19 cellular contexts compared by ENCODE assay signal in genomic region chr6:88823998-88824397, GRCh38.
DNase-seq lines count a peak whose midpoint lies in the region; ATAC-seq and TF ChIP-seq lines count a peak whose summit lies in the region.
"Had no signal": no experiment of that assay in that cellular context is flagged by ENCODE, and none has a peak within 500 bp of the region (broad histone marks: within the 10 kb centered on the region; RNA-seq: fewer than 3 reads in every experiment).

No MANE protein-coding gene starts in this region.

- H3K27me3 ChIP-seq in H9 (ENCODE audit: insufficient read depth, low read length): no peaks in the 10 kb centered on the region
- H3K27me3 ChIP-seq: BLaER1, gastroesophageal sphincter, MG63, sigmoid colon, uterus had no signal

- no peak overlapping the region for H4K8ac ChIP-seq in H9 (replicated peaks; ENCODE audit: insufficient read length, low read depth, low read length)

- H3K4me2 ChIP-seq in H9 (ENCODE audit: insufficient read depth, insufficient read length, low read length): no peak overlapping the region
- H3K4me2 ChIP-seq: BLaER1 had no signal

- peaks cover 0 to 6% of the 10 kb centered on the region in 2 experiments; a peak in 1 of 5 replicates for H3K9me3 Mint-ChIP-seq in H9

- intact Hi-C loops in sciatic nerve (cut with DNase I): no loop called here

- H4K5ac ChIP-seq in H9 (ENCODE audit: insufficient read length, low read depth, low read length): no peak overlapping the region

- H2BK120ac ChIP-seq in H9 (ENCODE audit: low read depth, low read length, poor library complexity, severe bottlenecking): no peak overlapping the region

- no peak overlapping the region for H2BK15ac ChIP-seq in H9 (ENCODE audit: low read depth, low read length)

- H2BK5ac ChIP-seq in H9 (ENCODE audit: insufficient read length, low read length): no peak overlapping the region

- no CpG with 5 or more reads among the region's 2 CpGs for WGBS in H9 (ENCODE audit: extremely low coverage, insufficient read length, low lambda C conversion rate)

- no peak overlapping the region for H2BK20ac ChIP-seq in H9 (ENCODE audit: low read depth, low read length, poor library complexity, severe bottlenecking)

- no peak for ATAC-seq in sciatic nerve
- ATAC-seq: activated CD4-positive, CD25-positive, alpha-beta regulatory T cell treated with anti-CD3 and anti-CD28 coated beads, Interleukin-2, amount 50 U/mL, for 24 hours; activated naive CD8-positive, alpha-beta T cell treated with anti-CD3 and anti-CD28 coated beads, Interleukin-2, amount 50 U/mL, for 24 hours; gastroesophageal sphincter; naive thymus-derived CD4-positive, alpha-beta T cell; T-cell had no signal

- peaks cover 5 to 17% of the 10 kb centered on the region in 2 experiments for H3K4me1 Mint-ChIP-seq in H9

- no peak overlapping the region for H2AFZ ChIP-seq in H9 (ENCODE audit: low read length)

- TF ChIP-seq CTCF in AG09309 (IDR thresholded peaks at IDR 0.05; ENCODE audit: control insufficient read depth, insufficient read depth, low read depth, low read length, missing control alignments) (no peak), H9 (conservative IDR thresholded peaks at IDR 0.05) (no peak)

- no peak overlapping the region for H3K56ac ChIP-seq in H9 (ENCODE audit: insufficient read length, low read depth, low read length)

- no peaks in the 10 kb centered on the region for H3K27me3 Mint-ChIP-seq in H9 (ENCODE audit: low read depth)
- H3K27me3 Mint-ChIP-seq: activated naive CD8-positive, alpha-beta T cell treated with anti-CD3 and anti-CD28 coated beads, Interleukin-2, amount 50 U/mL, for 24 hours; naive thymus-derived CD4-positive, alpha-beta T cell; T-cell had no signal

- H3K23me2 ChIP-seq in H9 (ENCODE audit: insufficient read length, low read depth, low read length, poor library complexity, severe bottlenecking): no peaks in the 10 kb centered on the region

- H4K91ac ChIP-seq in H9 (ENCODE audit: insufficient read length, low read depth, low read length): no peak overlapping the region

- H3K36me3 Mint-ChIP-seq in H9 (ENCODE audit: insufficient read depth in 1 of 3, low read depth in 3 of 3): peaks cover 6 to 17% (median 9%) of the 10 kb centered on the region in 3 experiments; a peak in 6 of 7 replicates

- no peak overlapping the region for H3K4me3 Mint-ChIP-seq in H9
- H3K4me3 Mint-ChIP-seq: activated naive CD8-positive, alpha-beta T cell treated with anti-CD3 and anti-CD28 coated beads, Interleukin-2, amount 50 U/mL, for 24 hours; naive thymus-derived CD4-positive, alpha-beta T cell; T-cell had no signal

- no peak overlapping the region for H3K23ac ChIP-seq in H9 (ENCODE audit: insufficient read length, low read depth, low read length)

- H3K4me1 ChIP-seq in H9 (ENCODE audit: insufficient read depth, low read length): no peaks in the 10 kb centered on the region; the same call in 1 of the 2 replicates
- H3K4me1 ChIP-seq: BLaER1, gastroesophageal sphincter, sigmoid colon, uterus had no signal

- no peak overlapping the region for H2AK5ac ChIP-seq in H9 (ENCODE audit: insufficient read length, low read length)

- no peaks in the 10 kb centered on the region for H3K79me2 ChIP-seq in H9 (ENCODE audit: insufficient read depth, low read length)

- no peaks in the 10 kb centered on the region for H3K9me3 ChIP-seq in H9 (ENCODE audit: control insufficient read depth, low read depth, low read length)
- H3K9me3 ChIP-seq: BLaER1, gastroesophageal sphincter, MG63, sigmoid colon, uterus had no signal

- no peaks in the 10 kb centered on the region for H3K79me1 ChIP-seq in H9 (ENCODE audit: insufficient read depth, low read depth, low read length, poor library complexity, severe bottlenecking)

- H2BK12ac ChIP-seq in H9 (ENCODE audit: insufficient read length, low read depth, low read length): no peak overlapping the region

- H3K4ac ChIP-seq in H9 (ENCODE audit: low read depth, low read length): no peak overlapping the region

- H3K4me3 ChIP-seq in AG09309 (ENCODE audit: control insufficient read depth, low read depth, low read length): no peak overlapping the region
- H3K4me3 ChIP-seq: BLaER1, gastroesophageal sphincter, MG63, sigmoid colon, uterus had no signal

- DNase-seq in AG09309 (ENCODE audit: low read depth): peak; percentile 4
- peak; percentile 4 for DNase-seq in HuH-7 (ENCODE audit: low spot score)
- DNase-seq in amniotic stem cell (lab: John Stamatoyannopoulos, UW): peak; percentile 16
- peak; percentile 74 for DNase-seq in iris pigment epithelial cell (ENCODE audit: low read depth)
- no peak for DNase-seq in NCI-H446 treated with DMSO at 0.1 percent for 48 hours (lab: John Stamatoyannopoulos, UW)
- DNase-seq in UCSD-AML1 (lab: John Stamatoyannopoulos, UW; ENCODE audit: unreplicated experiment): no peak
- DNase-seq in H9: no peak
- DNase-seq in sciatic nerve (ENCODE audit: low spot score): no peak
- DNase-seq: activated naive CD8-positive, alpha-beta T cell treated with anti-CD3 and anti-CD28 coated beads, Interleukin-2, amount 50 U/mL, for 24 hours; MG63; naive thymus-derived CD4-positive, alpha-beta T cell; NCI-H2107; sigmoid colon; stimulated activated naive CD4-positive, alpha-beta T cell treated with Interleukin-2 at 50 U/mL for 16 hours; T-cell; uterus had no signal

- no peaks in the 10 kb centered on the region for H4K20me1 ChIP-seq in H9 (ENCODE audit: control insufficient read depth, insufficient read depth, insufficient read length)
- H4K20me1 ChIP-seq: BLaER1 had no signal

- H3K27ac ChIP-seq in H9 (ENCODE audit: insufficient read length, low read depth, low read length): no peak overlapping the region
- H3K27ac ChIP-seq: BLaER1, gastroesophageal sphincter, sigmoid colon, uterus had no signal

- H3K14ac ChIP-seq in H9 (ENCODE audit: insufficient read depth, low read length): no peak overlapping the region

- H3T11ph ChIP-seq in H9 (ENCODE audit: low read length): no peak overlapping the region

- no peak overlapping the region for H3K27ac Mint-ChIP-seq in H9
- H3K27ac Mint-ChIP-seq: activated naive CD8-positive, alpha-beta T cell treated with anti-CD3 and anti-CD28 coated beads, Interleukin-2, amount 50 U/mL, for 24 hours; naive thymus-derived CD4-positive, alpha-beta T cell; T-cell had no signal

- H3K9ac ChIP-seq in H9 (ENCODE audit: extremely low read depth, insufficient read length, low read length): no peak overlapping the region
- H3K9ac ChIP-seq: BLaER1 had no signal

- H3K18ac ChIP-seq in H9 (ENCODE audit: insufficient read length, low read depth, low read length): no peak overlapping the region

Comparison
In these comparisons a context has a peak if more than half of its experiments do, and no peak if none do; other contexts are left out.
1. DNase-seq: peak in AG09309 (single experiment), HuH-7 (single experiment), amniotic stem cell (single experiment) and iris pigment epithelial cell (single experiment); none in NCI-H446 treated with DMSO at 0.1 percent for 48 hours (single experiment), UCSD-AML1 (single experiment), H9 (single experiment) and sciatic nerve (single experiment).